In the genomic region with DNA sequence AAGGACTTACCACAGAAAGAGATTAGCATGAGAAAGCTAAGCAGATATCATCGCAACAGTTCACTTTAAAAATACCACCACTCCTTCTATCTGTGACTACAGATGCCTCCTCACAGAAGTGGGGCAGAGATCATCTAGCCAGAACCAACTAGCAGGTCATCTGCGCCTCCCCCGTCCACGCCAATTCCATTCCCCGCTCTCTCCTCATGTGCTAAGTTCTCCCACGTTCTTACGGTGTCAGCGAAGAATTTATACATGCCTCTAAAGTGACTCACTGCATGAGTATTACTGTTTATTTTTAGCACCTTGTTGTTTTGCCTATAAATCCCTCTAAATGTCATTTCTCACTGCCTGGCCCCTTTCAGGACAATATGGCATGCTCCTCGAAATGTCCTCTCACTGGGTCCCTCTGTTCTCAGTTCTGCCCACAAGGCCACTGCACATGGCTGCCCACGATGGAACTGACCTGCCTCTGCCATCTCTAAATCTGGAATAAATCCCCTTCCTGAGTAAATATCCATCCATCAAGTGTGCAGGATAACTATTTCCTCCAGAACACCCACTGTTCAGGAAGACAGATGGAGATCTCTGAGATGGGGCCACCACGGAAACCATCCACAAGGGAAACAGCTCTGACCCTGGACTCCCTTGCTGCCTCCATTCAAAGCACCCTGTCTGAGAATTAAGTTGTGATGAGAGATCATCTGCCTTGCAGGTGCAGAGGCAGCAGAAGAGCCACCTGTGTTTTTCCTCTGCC, we compare ENCODE assay signal across 10 cellular contexts.
DNase-seq lines count a peak whose midpoint lies in the region; ATAC-seq, FAIRE-seq and TF ChIP-seq lines count a peak whose summit lies in the region.
"Had no signal": no experiment of that assay in that cellular context is flagged by ENCODE, and none has a peak within 500 bp of the region (broad histone marks: within the 10 kb centered on the region; RNA-seq: fewer than 3 reads in every experiment).

No MANE protein-coding gene starts in this region.

- FAIRE-seq in pancreas (lab: Jason Lieb, UNC): no peak

- no peaks in the 10 kb centered on the region for H3K27me3 Mint-ChIP-seq in Calu3 (ENCODE audit: unreplicated experiment)
- peaks cover 10% of the 10 kb centered on the region for H3K27me3 Mint-ChIP-seq in activated CD4-positive, alpha-beta T cell treated with anti-CD3 and anti-CD28 coated beads, Interleukin-2, amount 10 ng/mL, durations not matched to agents 7 days and 5 days
- H3K27me3 Mint-ChIP-seq: activated naive CD8-positive, alpha-beta T cell had no signal

- DNase-seq in Calu3 (peak; percentile 58), RKO (ENCODE audit: low spot score) (peak; percentile 88), fibroblast of peridontal ligament (ENCODE audit: extremely low read depth) (peak; percentile 74), pancreas (peak in 2 of 6 donors; percentile 13 to 18), activated T-cell treated with anti-CD3 and anti-CD28 coated beads for 4 hours (no peak), HuH-7 (ENCODE audit: low spot score) (no peak)
- no peak for DNase-seq in activated CD4-positive, alpha-beta T cell treated with anti-CD3 and anti-CD28 coated beads, Interleukin-2, amount 10 ng/mL, durations not matched to agents 7 days and 5 days
- DNase-seq: T-cell had no signal

- H3K9me3 Mint-ChIP-seq in Calu3 (ENCODE audit: low read depth, unreplicated experiment): no peaks in the 10 kb centered on the region
- H3K9me3 Mint-ChIP-seq in activated CD4-positive, alpha-beta T cell treated with anti-CD3 and anti-CD28 coated beads, Interleukin-2, amount 10 ng/mL, durations not matched to agents 7 days and 5 days: no peaks in the 10 kb centered on the region
- H3K9me3 Mint-ChIP-seq: T-cell had no signal

- CTCF ChIA-PET in Calu3 (lab: Charles Lee): no interaction called here
- CTCF ChIA-PET in activated CD4-positive, alpha-beta T cell treated with anti-CD3 and anti-CD28 coated beads, Interleukin-2, amount 10 ng/mL, durations not matched to agents 7 days and 5 days (lab: Charles Lee): no interaction called here

- WGBS in pancreas, 2 donors: 73 to 77% methylated on average over 11 of the region's 11 CpGs

- peak overlapping the region; percentile 60 for H3K27ac Mint-ChIP-seq in Calu3 (ENCODE audit: unreplicated experiment)
- H3K27ac Mint-ChIP-seq in activated CD4-positive, alpha-beta T cell treated with anti-CD3 and anti-CD28 coated beads, Interleukin-2, amount 10 ng/mL, durations not matched to agents 7 days and 5 days: no peak overlapping the region
- H3K27ac Mint-ChIP-seq: activated naive CD8-positive, alpha-beta T cell; T-cell had no signal

- no peaks in the 10 kb centered on the region for H3K36me3 ChIP-seq in pancreas

- no TSS peak for BruUV-seq in Calu3 (replicated peaks; lab: Mats Ljungman, UMichigan)

- H3K4me1 Mint-ChIP-seq in Calu3 (ENCODE audit: low read depth, unreplicated experiment): peaks cover 59% of the 10 kb centered on the region
- H3K4me1 Mint-ChIP-seq in activated CD4-positive, alpha-beta T cell treated with anti-CD3 and anti-CD28 coated beads, Interleukin-2, amount 10 ng/mL, durations not matched to agents 7 days and 5 days: peaks cover 1% of the 10 kb centered on the region
- H3K4me1 Mint-ChIP-seq: T-cell had no signal

- peak; percentile 56 to 69 (median 60) for ATAC-seq in pancreas
- ATAC-seq in GM18868 (IDR thresholded peaks at IDR 0.05; ENCODE audit: unreplicated experiment): no peak
- ATAC-seq: T-cell had no signal

- H3K9me3 ChIP-seq in pancreas: no peaks in the 10 kb centered on the region

- intact Hi-C loops in Calu3 (cut with micrococcal nuclease; ENCODE audit: unreplicated experiment): no loop called here
- intact Hi-C loops in pancreas (cut with DNase I): no loop called here

- POLR2A ChIA-PET in activated CD4-positive, alpha-beta T cell treated with anti-CD3 and anti-CD28 coated beads, Interleukin-2, amount 10 ng/mL, durations not matched to agents 7 days and 5 days (lab: Charles Lee): no interaction called here

- H3K4me3 Mint-ChIP-seq in Calu3 (ENCODE audit: low read depth, unreplicated experiment): peak overlapping the region; percentile 29
- no peak overlapping the region for H3K4me3 Mint-ChIP-seq in activated CD4-positive, alpha-beta T cell treated with anti-CD3 and anti-CD28 coated beads, Interleukin-2, amount 10 ng/mL, durations not matched to agents 7 days and 5 days
- H3K4me3 Mint-ChIP-seq: activated naive CD8-positive, alpha-beta T cell; T-cell had no signal

- H3K27me3 ChIP-seq in pancreas: no peaks in the 10 kb centered on the region

- TF ChIP-seq CTCF in Calu3 (IDR thresholded peaks at IDR 0.05; ENCODE audit: unreplicated experiment) (no peak), pancreas (IDR thresholded peaks at IDR 0.05) (no peak)

- no peak overlapping the region for H3K4me3 ChIP-seq in pancreas

- H3K36me3 Mint-ChIP-seq in Calu3 (ENCODE audit: insufficient read depth, unreplicated experiment): no peaks in the 10 kb centered on the region
- H3K36me3 Mint-ChIP-seq in activated CD4-positive, alpha-beta T cell treated with anti-CD3 and anti-CD28 coated beads, Interleukin-2, amount 10 ng/mL, durations not matched to agents 7 days and 5 days (ENCODE audit: low read depth): no peaks in the 10 kb centered on the region
- H3K36me3 Mint-ChIP-seq: activated naive CD8-positive, alpha-beta T cell; T-cell had no signal

- peaks cover 0 to 9% (median 7%) of the 10 kb centered on the region in 3 donors for H3K4me1 ChIP-seq in pancreas

- no peak overlapping the region for H3K27ac ChIP-seq in pancreas

Comparison
In these comparisons a context has a peak if more than half of its experiments do, and no peak if none do; other contexts are left out.
1. DNase-seq: peak in Calu3 (single experiment), RKO (single experiment) and fibroblast of peridontal ligament (single experiment); none in activated T-cell treated with anti-CD3 and anti-CD28 coated beads for 4 hours (single experiment), activated CD4-positive, alpha-beta T cell treated with anti-CD3 and anti-CD28 coated beads, Interleukin-2, amount 10 ng/mL, durations not matched to agents 7 days and 5 days (single experiment) and HuH-7 (single experiment).